ENCODE assay signal across 8 cellular contexts in genomic region chr17:75345514-75346167, GRCh38. TPM values are rescaled to one million over a fixed set of nuclear protein-coding genes. Genes with fewer than 3 reads are reported as not detected.
DNase-seq lines count a peak whose midpoint lies in the region; ATAC-seq and TF ChIP-seq lines count a peak whose summit lies in the region.

No MANE protein-coding gene starts in this region.

- ATAC-seq in HG02870 (IDR thresholded peaks at IDR 0.05; ENCODE audit: unreplicated experiment), result peak; percentile 57
- peak; percentile 49 for ATAC-seq in esophagus mucosa

- peak overlapping the region; percentile 100 for H3K4me2 ChIP-seq in SU-DHL-6 (ENCODE audit: low read depth, low read length, poor library complexity, severe bottlenecking)

- TF ChIP-seq CTCF in SU-DHL-6 (IDR thresholded peaks at IDR 0.05; ENCODE audit: insufficient read depth, low read length, poor library complexity, severe bottlenecking), result no peak

- H3K9me2 ChIP-seq in SU-DHL-6 (replicated peaks; ENCODE audit: insufficient read depth, low read length), result no peaks in the 10 kb centered on the region

- H3K27me3 ChIP-seq in SU-DHL-6 (ENCODE audit: low read length), result no peaks in the 10 kb centered on the region

- no peak overlapping the region for H2AFZ ChIP-seq in SU-DHL-6 (ENCODE audit: low read depth, low read length, severe bottlenecking)

- no peaks in the 10 kb centered on the region for H3K36me3 ChIP-seq in SU-DHL-6 (ENCODE audit: low read length)

- peak overlapping the region; percentile 63 for H3K9ac ChIP-seq in SU-DHL-6 (ENCODE audit: low read length)

- DNase-seq in NCI-H2171 treated with DMSO at 0.1 percent for 48 hours (lab: John Stamatoyannopoulos, UW), result peak; percentile 47
- DNase-seq in NCI-H2171 (lab: John Stamatoyannopoulos, UW), result no peak
- DNase-seq in retina, result no peak
- no peak for DNase-seq in kidney glomerular epithelial cell (lab: John Stamatoyannopoulos, UW)
- DNase-seq in NCI-H1694 treated with DMSO at 0.1 percent for 48 hours (lab: John Stamatoyannopoulos, UW), result no peak

- H3K9me3 ChIP-seq in SU-DHL-6 (ENCODE audit: insufficient read depth, low read length), result no peaks in the 10 kb centered on the region

- H3K27ac ChIP-seq in SU-DHL-6 (ENCODE audit: low read depth, low read length), result peak overlapping the region; percentile 99

- H3K4me3 ChIP-seq in SU-DHL-6 (ENCODE audit: insufficient read depth, low read length, poor library complexity, severe bottlenecking), result peak overlapping the region; percentile 51

- peaks cover 92% of the 10 kb centered on the region for H3K79me2 ChIP-seq in SU-DHL-6 (ENCODE audit: insufficient read depth, low read length)

- peaks cover 4% of the 10 kb centered on the region; the same call in 1 of the 2 replicates for H4K20me1 ChIP-seq in SU-DHL-6 (ENCODE audit: low read depth, low read length)

- peaks cover 83% of the 10 kb centered on the region for H3F3A ChIP-seq in SU-DHL-6 (ENCODE audit: insufficient read depth)

RNA-seq across cellular contexts. Expression of gene SLC25A19, which starts 56.4 kb away (rescaled TPM):
- 9.2 TPM for total RNA-seq in esophagus mucosa

RNA-seq across cellular contexts. Expression of gene GRB2, which starts 59.8 kb away (rescaled TPM):
- 64.4 TPM for total RNA-seq in esophagus mucosa
